ENCODE assay signal across 32 cellular contexts in genomic region chr7:32415519-32415918, GRCh38.
"Had no signal": no experiment of that assay in that cellular context is flagged by ENCODE, and none has a peak within 500 bp of the region (broad histone marks: within the 10 kb centered on the region; RNA-seq: fewer than 3 reads in every experiment).

No MANE protein-coding gene starts in this region.

- H3K9me3 Mint-ChIP-seq: activated CD4-positive, alpha-beta T cell treated with anti-CD3 and anti-CD28 coated beads, Interleukin-2, amount 10 ng/mL, durations not matched to agents 24 days and 14 days; activated CD8-positive, alpha-beta T cell treated with anti-CD3 and anti-CD28 coated beads for 36 hours; activated naive CD8-positive, alpha-beta T cell treated with anti-CD3 and anti-CD28 coated beads for 36 hours; activated T-cell treated with anti-CD3 and anti-CD28 coated beads, Interleukin-2, amount 50 U/mL, for 72 hours; activated T-helper 17 cell treated with anti-CD3 and anti-CD28 coated beads, Interleukin-2, amount 50 U/mL, for 72 hours had no signal

- ATAC-seq: activated CD8-positive, alpha-beta T cell treated with anti-CD3 and anti-CD28 coated beads for 36 hours; activated T-cell treated with anti-CD3 and anti-CD28 coated beads, Interleukin-2, amount 50 U/mL, for 72 hours; activated T-helper 17 cell treated with anti-CD3 and anti-CD28 coated beads, Interleukin-2, amount 50 U/mL, for 72 hours had no signal

- H3K36me3 Mint-ChIP-seq: activated naive CD8-positive, alpha-beta T cell treated with anti-CD3 and anti-CD28 coated beads for 36 hours had no signal

- H3K4me1 ChIP-seq: ascending aorta had no signal

- H3K4me3 Mint-ChIP-seq: activated CD4-positive, alpha-beta T cell treated with anti-CD3 and anti-CD28 coated beads, Interleukin-2, amount 10 ng/mL, durations not matched to agents 24 days and 14 days; activated CD8-positive, alpha-beta T cell treated with anti-CD3 and anti-CD28 coated beads for 36 hours; activated naive CD8-positive, alpha-beta T cell treated with anti-CD3 and anti-CD28 coated beads for 36 hours; activated T-cell treated with anti-CD3 and anti-CD28 coated beads, Interleukin-2, amount 50 U/mL, for 72 hours; activated T-helper 17 cell treated with anti-CD3 and anti-CD28 coated beads, Interleukin-2, amount 50 U/mL, for 72 hours had no signal

- H3K27me3 ChIP-seq: ascending aorta, cardiac muscle cell had no signal

- H3K9me3 ChIP-seq: ascending aorta had no signal

- H3K27me3 Mint-ChIP-seq: activated CD4-positive, alpha-beta T cell treated with anti-CD3 and anti-CD28 coated beads, Interleukin-2, amount 10 ng/mL, durations not matched to agents 24 days and 14 days had no signal

- H3K36me3 ChIP-seq: ascending aorta, cardiac muscle cell, WERI-Rb-1 had no signal

- H3K27ac Mint-ChIP-seq: activated CD4-positive, alpha-beta T cell treated with anti-CD3 and anti-CD28 coated beads, Interleukin-2, amount 10 ng/mL, durations not matched to agents 24 days and 14 days; activated CD8-positive, alpha-beta T cell treated with anti-CD3 and anti-CD28 coated beads for 36 hours; activated naive CD8-positive, alpha-beta T cell treated with anti-CD3 and anti-CD28 coated beads for 36 hours; activated T-cell treated with anti-CD3 and anti-CD28 coated beads, Interleukin-2, amount 50 U/mL, for 72 hours; activated T-helper 17 cell treated with anti-CD3 and anti-CD28 coated beads, Interleukin-2, amount 50 U/mL, for 72 hours had no signal

- H3K27ac ChIP-seq: ascending aorta, cardiac muscle cell, WERI-Rb-1 had no signal

- DNase-seq: activated CD4-positive, alpha-beta T cell treated with anti-CD3 and anti-CD28 coated beads, Interleukin-2, amount 10 ng/mL, durations not matched to agents 24 days and 14 days; activated CD4-positive, alpha-beta T cell treated with anti-CD3 and anti-CD28 coated beads, Interleukin-2, amount 50 U/mL, for 4 hours; activated CD8-positive, alpha-beta T cell treated with anti-CD3 and anti-CD28 coated beads for 36 hours; activated effector memory CD4-positive, alpha-beta T cell treated with anti-CD3 and anti-CD28 coated beads, Interleukin-2, amount 50 U/mL, for 16 hours; activated naive CD4-positive, alpha-beta T cell; activated naive CD4-positive, alpha-beta T cell treated with anti-CD3 and anti-CD28 coated beads, Interleukin-2, amount 50 U/mL, for 16 hours; activated naive CD8-positive, alpha-beta T cell treated with anti-CD3 and anti-CD28 coated beads for 36 hours; activated T-cell treated with anti-CD3 and anti-CD28 coated beads, Interleukin-2, amount 50 U/mL, for 1 hour; activated T-cell treated with anti-CD3 and anti-CD28 coated beads, Interleukin-2, amount 50 U/mL, for 72 hours; amniotic stem cell; Karpas-422; KBM-7; MM.1S; MV-4-11; NCI-H1092; NCI-H1436 treated with DMSO at 0.1 percent for 48 hours; NCI-H1694 treated with DMSO at 0.1 percent for 48 hours; NCI-H2029; NCI-H2107; NCI-H226; NCI-H446 treated with DMSO at 0.1 percent for 48 hours; NCI-H524; OCI-M1; Right ventricle myocardium superior; SW 1271; T-helper 1 cell; T-helper 2 cell; T-helper 9 cell; WERI-Rb-1 had no signal

- H3K4me3 ChIP-seq: ascending aorta, cardiac muscle cell had no signal

- H3K4me1 Mint-ChIP-seq: activated CD4-positive, alpha-beta T cell treated with anti-CD3 and anti-CD28 coated beads, Interleukin-2, amount 10 ng/mL, durations not matched to agents 24 days and 14 days; activated naive CD8-positive, alpha-beta T cell treated with anti-CD3 and anti-CD28 coated beads for 36 hours; activated T-helper 17 cell treated with anti-CD3 and anti-CD28 coated beads, Interleukin-2, amount 50 U/mL, for 72 hours had no signal
